1 cellular context compared by ENCODE assay signal in genomic region chr17:40113961-40114272, GRCh38.
TF ChIP-seq lines count a peak whose summit lies in the region.

No MANE protein-coding gene starts in this region.

TF ChIP-seq in A549, 52 proteins besides CTCF, POLR2A, EP300 and RAD21 (continued from another document):
- TF ChIP-seq ELK1 (IDR thresholded peaks at IDR 0.05; ENCODE audit: low read depth, low read length) (no peak), CBX2 (IDR thresholded peaks at IDR 0.05; ENCODE audit: borderline replicate concordance, low read depth) (no peak), FOSL2 (IDR thresholded peaks at IDR 0.05) (no peak), FOSL2 (CRISPR knock-in tag; IDR thresholded peaks at IDR 0.05) (no peak)
